Comparison of ENCODE assay signal across 19 cellular contexts in genomic region chr13:20851844-20852402, GRCh38. TPM values are rescaled to one million over a fixed set of nuclear protein-coding genes. Genes with fewer than 3 reads are reported as not detected.
DNase-seq lines count a peak whose midpoint lies in the region; ATAC-seq and TF ChIP-seq lines count a peak whose summit lies in the region.
"Had no signal": no experiment of that assay in that cellular context is flagged by ENCODE, and none has a peak within 500 bp of the region (broad histone marks: within the 10 kb centered on the region; RNA-seq: fewer than 3 reads in every experiment).

No MANE protein-coding gene starts in this region.

- H3K4me3 ChIP-seq in cardiac muscle cell (no peak overlapping the region), lower lobe of right lung (no peak overlapping the region), gastrocnemius medialis (no peak overlapping the region), upper lobe of right lung (no peak overlapping the region), MG63 (no peak overlapping the region)
- H3K4me3 ChIP-seq: BLaER1 had no signal

- H3K4me1 ChIP-seq in cardiac muscle cell (ENCODE audit: low read depth): peaks cover 54% of the 10 kb centered on the region
- no peaks in the 10 kb centered on the region for H3K4me1 ChIP-seq in lower lobe of right lung
- H3K4me1 ChIP-seq in gastrocnemius medialis: peaks cover 15 to 30% of the 10 kb centered on the region in 2 donors
- peaks cover 3% of the 10 kb centered on the region for H3K4me1 ChIP-seq in upper lobe of right lung

- H3K36me3 ChIP-seq in cardiac muscle cell (no peaks in the 10 kb centered on the region), lower lobe of right lung (peaks cover 14% of the 10 kb centered on the region), gastrocnemius medialis (no peaks in the 10 kb centered on the region), upper lobe of right lung (peaks cover 6% of the 10 kb centered on the region), MG63 (peaks cover 10% of the 10 kb centered on the region)

- TF ChIP-seq POLR2A in gastrocnemius medialis (IDR thresholded peaks at IDR 0.05): no peak

- no peaks in the 10 kb centered on the region for H3K27me3 ChIP-seq in cardiac muscle cell
- H3K27me3 ChIP-seq in lower lobe of right lung (ENCODE audit: low read depth): no peaks in the 10 kb centered on the region
- H3K27me3 ChIP-seq in gastrocnemius medialis: no peaks in the 10 kb centered on the region
- H3K27me3 ChIP-seq in upper lobe of right lung: no peaks in the 10 kb centered on the region
- no peaks in the 10 kb centered on the region for H3K27me3 ChIP-seq in MG63
- H3K27me3 ChIP-seq: BLaER1 had no signal

- no peak for ATAC-seq in left ventricle myocardium superior
- peak; percentile 72 to 80 for ATAC-seq in lower lobe of right lung
- ATAC-seq in gastrocnemius medialis: no peak
- peak; percentile 76 for ATAC-seq in upper lobe of right lung
- ATAC-seq: HCT116, HepG2 had no signal

- DNase-seq in cardiac muscle cell (ENCODE audit: low read depth in 1 of 2, low spot score in 1 of 2): no peak
- no peak for DNase-seq in left ventricle myocardium superior
- DNase-seq in lower lobe of right lung: peak; percentile 51
- DNase-seq in gastrocnemius medialis: no peak
- DNase-seq in upper lobe of right lung: peak; percentile 71
- no peak for DNase-seq in amniotic stem cell (lab: John Stamatoyannopoulos, UW)
- no peak for DNase-seq in MG63
- DNase-seq in hippocampal formation (lab: John Stamatoyannopoulos, UW): no peak
- DNase-seq: 8988T; CD4-positive, alpha-beta memory T cell; DMS153; DMS79; GDM1; GOT3; H7; HFFc6 had no signal

- intact Hi-C loops in left ventricle myocardium superior (cut with micrococcal nuclease) (no loop called here), lower lobe of right lung (cut with DNase I) (no loop called here), gastrocnemius medialis (cut with DNase I; ENCODE audit: low total_unique reads) (no loop called here), upper lobe of right lung (cut with DNase I) (no loop called here)

- in situ Hi-C loops in gastrocnemius medialis (cut with MboI; ENCODE audit: low sequenced_read_pairs in 4 of 4): no loop called here

- H3K9me3 ChIP-seq in cardiac muscle cell (ENCODE audit: low read depth): no peaks in the 10 kb centered on the region
- no peaks in the 10 kb centered on the region for H3K9me3 ChIP-seq in lower lobe of right lung
- no peaks in the 10 kb centered on the region for H3K9me3 ChIP-seq in gastrocnemius medialis
- H3K9me3 ChIP-seq in upper lobe of right lung: no peaks in the 10 kb centered on the region
- no peaks in the 10 kb centered on the region for H3K9me3 ChIP-seq in MG63
- H3K9me3 ChIP-seq: BLaER1 had no signal

- H3K27ac ChIP-seq in cardiac muscle cell (peak overlapping the region; percentile 99), lower lobe of right lung (no peak overlapping the region), gastrocnemius medialis (peak overlapping the region; percentile 2 to 74 (median 50)), upper lobe of right lung (no peak overlapping the region)
- H3K27ac ChIP-seq: BLaER1 had no signal

- TF ChIP-seq CTCF in cardiac muscle cell (IDR thresholded peaks at IDR 0.05; ENCODE audit: low read depth, low read length) (no peak), lower lobe of right lung (IDR thresholded peaks at IDR 0.05) (no peak), gastrocnemius medialis (IDR thresholded peaks at IDR 0.05 in 4 of 5, conservative IDR thresholded peaks at IDR 0.05 in 1 of 5) (no peak), upper lobe of right lung (IDR thresholded peaks at IDR 0.05) (no peak)

RNA-seq across cellular contexts. Expression of gene XPO4, which starts 50.6 kb away (rescaled TPM):
- 133 and 177 TPM in 2 replicates for total RNA-seq in cardiac muscle cell
- 51.8 and 74.0 TPM in 2 replicates for polyA plus RNA-seq in cardiac muscle cell
- total RNA-seq in left ventricle myocardium superior: 32.9 TPM
- 17.1 TPM for total RNA-seq in lower lobe of right lung
- total RNA-seq in gastrocnemius medialis: 10 to 100 TPM; 10.0 to 18.7 (median 14.7) TPM
- 20.5 TPM for total RNA-seq in upper lobe of right lung
- 16.7 and 21.7 TPM in 2 replicates for total RNA-seq in MG63 (2014; rRNA removed; shearing (Covaris generic); ENCODE audit: low replicate concordance)

Comparison
In these comparisons a context has a peak if more than half of its experiments do, and no peak if none do; other contexts are left out.
1. DNase-seq: peak in lower lobe of right lung (single experiment) and upper lobe of right lung (single experiment); none in cardiac muscle cell (0 of 2), left ventricle myocardium superior (single experiment), gastrocnemius medialis (0 of 2), amniotic stem cell (single experiment), MG63 (single experiment) and hippocampal formation (0 of 2).
2. H3K27ac ChIP-seq: peak in cardiac muscle cell (single experiment) and gastrocnemius medialis (4 of 4); none in lower lobe of right lung (single experiment) and upper lobe of right lung (single experiment).
3. ATAC-seq: peak in lower lobe of right lung (2 of 2) and upper lobe of right lung (single experiment); none in left ventricle myocardium superior (single experiment) and gastrocnemius medialis (0 of 2).